In genomic region chr16:81600275-81600674, GRCh38 we compare ENCODE assay signal across 12 cellular contexts.
DNase-seq lines count a peak whose midpoint lies in the region; ATAC-seq, FAIRE-seq and TF ChIP-seq lines count a peak whose summit lies in the region.
"Had no signal": no experiment of that assay in that cellular context is flagged by ENCODE, and none has a peak within 500 bp of the region (broad histone marks: within the 10 kb centered on the region; RNA-seq: fewer than 3 reads in every experiment).

No MANE protein-coding gene starts in this region.

- no peak overlapping the region for H3K27ac ChIP-seq in HepG2 (ENCODE audit: extremely low read length, insufficient read depth, low read length)
- H3K27ac ChIP-seq in right lobe of liver: no peak overlapping the region
- peak overlapping the region; percentile 83 to 93 for H3K27ac ChIP-seq in breast epithelium

- ATAC-seq in HepG2: peak; percentile 35
- ATAC-seq in right lobe of liver: no peak
- no peak for ATAC-seq in GM18873 (IDR thresholded peaks at IDR 0.05; ENCODE audit: low FRiP score, unreplicated experiment)
- no peak for ATAC-seq in GM19035 (IDR thresholded peaks at IDR 0.05; ENCODE audit: unreplicated experiment)
- no peak for ATAC-seq in GM18502 (IDR thresholded peaks at IDR 0.05; ENCODE audit: poor library complexity, unreplicated experiment)

- intact Hi-C loops in HepG2 (cut with micrococcal nuclease; ENCODE audit: unreplicated experiment) (no loop called here), right lobe of liver (cut with DNase I) (no loop called here), breast epithelium (cut with DNase I; ENCODE audit: low total_unique reads) (no loop called here)

- TF ChIP-seq EP300 in HepG2 (IDR thresholded peaks at IDR 0.05; ENCODE audit: low read depth in 2 of 2, low read length in 2 of 2) (no peak), HepG2 (CRISPR knock-in tag; IDR thresholded peaks at IDR 0.05; ENCODE audit: borderline replicate concordance) (no peak)

- BruUV-seq in HepG2 (replicated peaks; lab: Mats Ljungman, UMichigan): no TSS peak

- DNase-seq in HepG2 (ENCODE audit: low spot score): peak; percentile 84
- no peak for DNase-seq in right lobe of liver
- DNase-seq in breast epithelium (ENCODE audit: low spot score in 2 of 2): no peak
- peak; percentile 97 for DNase-seq in islet precursor cell
- DNase-seq in G401 (ENCODE audit: low spot score): no peak
- DNase-seq: AML-193, SHP77 had no signal

- H3K4me3 ChIP-seq in HepG2 (replicated peaks in 1 of 3; ENCODE audit: insufficient read depth in 1 of 3, low read depth in 2 of 3, low read length in 3 of 3): no peak overlapping the region
- H3K4me3 ChIP-seq in right lobe of liver: no peak overlapping the region
- no peak overlapping the region for H3K4me3 ChIP-seq in breast epithelium

- H4K20me1 ChIP-seq in HepG2 (ENCODE audit: insufficient read depth, low read length): peaks cover 87% of the 10 kb centered on the region

- H3K9me3 ChIP-seq in HepG2 (ENCODE audit: low read length) (no peaks in the 10 kb centered on the region), right lobe of liver (no peaks in the 10 kb centered on the region), breast epithelium (no peaks in the 10 kb centered on the region)

- H3K36me3 ChIP-seq in HepG2 (replicated peaks in 1 of 2; ENCODE audit: control insufficient read depth in 1 of 2, insufficient read depth in 2 of 2, low read length in 2 of 2) (peaks cover 6 to 19% of the 10 kb centered on the region in 2 experiments; a peak in 3 of 5 replicates), right lobe of liver (no peaks in the 10 kb centered on the region), breast epithelium (no peaks in the 10 kb centered on the region)

- no peak for FAIRE-seq in HepG2 (lab: Jason Lieb, UNC)
- FAIRE-seq: endometrium, GM18507 had no signal

- peaks cover 75% of the 10 kb centered on the region for H3K79me2 ChIP-seq in HepG2 (ENCODE audit: insufficient read depth, low read length)

- H3K9ac ChIP-seq in HepG2 (ENCODE audit: insufficient read depth, low read depth, low read length): no peak overlapping the region

- CTCF ChIA-PET in HepG2 (lab: Yijun Ruan, JAX; ENCODE audit: low intra/inter-chr PET ratio, low total read pairs): no interaction called here

- no peak overlapping the region for H2AFZ ChIP-seq in HepG2 (ENCODE audit: low read length)

- TF ChIP-seq CTCF in HepG2 (CRISPR knock-in tag; IDR thresholded peaks at IDR 0.05) (no peak), right lobe of liver (IDR thresholded peaks at IDR 0.05) (no peak), breast epithelium (IDR thresholded peaks at IDR 0.05) (no peak)

- 95% methylated on average over 5 of the region's 5 CpGs for WGBS in HepG2 (ENCODE audit: low lambda C conversion rate)
- WGBS in right lobe of liver (ENCODE audit: insufficient coverage, low coverage, low lambda C conversion rate, missing lambda C conversion rate): 77% methylated on average over 5 of the region's 5 CpGs

- no peak for TF ChIP-seq RAD21 in HepG2 (CRISPR knock-in tag; IDR thresholded peaks at IDR 0.05)

- H3K27me3 ChIP-seq in HepG2 (ENCODE audit: control insufficient read depth in 1 of 2, insufficient read depth in 2 of 2, low read length in 2 of 2) (no peaks in the 10 kb centered on the region), right lobe of liver (no peaks in the 10 kb centered on the region), breast epithelium (no peaks in the 10 kb centered on the region)

- in situ Hi-C loops in HepG2 (cut with HindIII; ENCODE audit: extremely low pct_ligation_motif_present, low pct_unique_long_range_greater_than_20kb): no loop called here
- in situ Hi-C loops in G401 (cut with HindIII; ENCODE audit: low sequenced_read_pairs): no loop called here

- H3K4me2 ChIP-seq in HepG2 (ENCODE audit: low read depth, low read length): no peak overlapping the region

- TF ChIP-seq POLR2A in HepG2 (IDR thresholded peaks at IDR 0.05; ENCODE audit: insufficient read depth in 1 of 2, low read depth in 2 of 2, low read length in 2 of 2) (no peak), right lobe of liver (IDR thresholded peaks at IDR 0.05) (no peak), breast epithelium (IDR thresholded peaks at IDR 0.05) (no peak)

- H3K4me1 ChIP-seq in HepG2 (ENCODE audit: insufficient read depth, low read length) (peaks cover 54% of the 10 kb centered on the region), right lobe of liver (peaks cover 0 to 23% (median 8%) of the 10 kb centered on the region in 4 donors), breast epithelium (peaks cover 0 to 18% of the 10 kb centered on the region in 2 donors)

- POLR2A ChIA-PET in HepG2 (lab: Yijun Ruan, JAX): no interaction called here

TF ChIP-seq in HepG2, 621 proteins besides CTCF, POLR2A, EP300 and RAD21:
- peak; percentile 66 for TF ChIP-seq ATF7 (IDR thresholded peaks at IDR 0.05)
- TF ChIP-seq ATF7 (CRISPR knock-in tag; IDR thresholded peaks at IDR 0.05): no peak
- TF ChIP-seq FOSL2 (CRISPR knock-in tag; IDR thresholded peaks at IDR 0.05): 0 out of 2 replicates have a peak, but pooled peaks have one; percentile 12
- TF ChIP-seq MEF2D (CRISPR knock-in tag; IDR thresholded peaks at IDR 0.05): no peak
- peak; percentile 41 for TF ChIP-seq TEAD3 (CRISPR knock-in tag; optimal IDR thresholded peaks at IDR 0.05; ENCODE audit: borderline replicate concordance)
- peak; percentile 52; the same call in 1 of the 2 replicates for TF ChIP-seq MNT (IDR thresholded peaks at IDR 0.05)
- 0 out of 2 replicates have a peak, but pooled peaks have one; percentile 32 for TF ChIP-seq SAP130 (CRISPR knock-in tag; IDR thresholded peaks at IDR 0.05; ENCODE audit: low read depth)
- TF ChIP-seq CREB1 (IDR thresholded peaks at IDR 0.05): peak; percentile 63
- no peak for TF ChIP-seq CREB1 (CRISPR knock-in tag; IDR thresholded peaks at IDR 0.05)
- no peak for TF ChIP-seq ZNF775 (CRISPR knock-in tag; IDR thresholded peaks at IDR 0.05; ENCODE audit: borderline replicate concordance)
TF ChIP-seq in HepG2: peak in this region for 6.

Comparison
In these comparisons a context has a peak if more than half of its experiments do, and no peak if none do; other contexts are left out.
1. DNase-seq: peak in HepG2 (single experiment) and islet precursor cell (single experiment); none in right lobe of liver (0 of 3), breast epithelium (0 of 2) and G401 (single experiment).
2. H3K27ac ChIP-seq: peak in breast epithelium (2 of 2); none in HepG2 (single experiment) and right lobe of liver (0 of 3).